Comparison of ENCODE assay signal across 19 cellular contexts in the genomic region with DNA sequence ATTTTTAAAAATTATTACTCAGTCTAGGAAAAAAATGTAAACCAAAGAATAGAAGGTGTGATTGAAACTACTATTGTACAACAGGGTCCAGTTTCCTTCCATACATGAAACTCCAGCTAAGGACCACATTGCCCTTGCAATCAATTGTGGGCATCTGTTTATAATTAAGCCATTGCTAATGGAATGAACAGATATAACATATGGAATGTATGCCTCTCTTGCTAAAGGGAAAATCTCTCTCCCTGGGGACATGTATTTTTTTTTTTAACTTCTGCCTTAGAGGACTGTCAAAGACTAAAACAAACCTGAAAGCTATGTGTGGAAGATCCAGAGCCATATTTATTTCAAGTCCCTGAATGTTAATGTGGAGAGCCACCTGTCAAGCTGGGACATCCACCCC.
A peak's percentile ranks its signal among the peaks of the same experiment; 100 is the strongest.
DNase-seq lines count a peak whose midpoint lies in the region; ATAC-seq and TF ChIP-seq lines count a peak whose summit lies in the region.
"Had no signal": no experiment of that assay in that cellular context is flagged by ENCODE, and none has a peak within 500 bp of the region (broad histone marks: within the 10 kb centered on the region; RNA-seq: fewer than 3 reads in every experiment).

No MANE protein-coding gene starts in this region.

- no peak for ATAC-seq in GM21526 (IDR thresholded peaks at IDR 0.05; ENCODE audit: low FRiP score, unreplicated experiment)
- ATAC-seq: GM12878 had no signal

- H3K4me3 ChIP-seq in A673 (ENCODE audit: low read depth, low read length, poor library complexity, severe bottlenecking), result no peak overlapping the region
- H3K4me3 ChIP-seq in SK-N-SH (ENCODE audit: low read depth in 2 of 2, low read length in 1 of 2), result no peak overlapping the region
- H3K4me3 ChIP-seq in left ventricle myocardium inferior, result no peak overlapping the region
- H3K4me3 ChIP-seq: GM12878 had no signal

- peak; percentile 77 for DNase-seq in A673 (ENCODE audit: low spot score)
- peak; percentile 43 for DNase-seq in DMS 273 treated with DMSO at 0.1 percent for 48 hours (lab: John Stamatoyannopoulos, UW)
- peak; percentile 90 to 97 for DNase-seq in NCI-H524 (lab: John Stamatoyannopoulos, UW)
- DNase-seq in SK-N-SH, result peak; percentile 58
- no peak for DNase-seq in left ventricle myocardium inferior
- DNase-seq in endothelial cell (ENCODE audit: low spot score), result no peak
- DNase-seq: CD4-positive, CD25-positive, alpha-beta regulatory T cell; DND-41; H9; MV-4-11; NCI-H2029; NCI-H345; NCI-H526 treated with DMSO at 0.1 percent for 48 hours; SHP77 treated with DMSO at 0.1 percent for 48 hours; T1000 had no signal

- peaks cover 13% of the 10 kb centered on the region for H3K4me1 ChIP-seq in A673 (ENCODE audit: insufficient read depth, low read length, poor library complexity, severe bottlenecking)
- peaks cover 0 to 3% of the 10 kb centered on the region in 2 experiments; a peak in 2 of 4 replicates for H3K4me1 ChIP-seq in SK-N-SH (ENCODE audit: control insufficient read depth in 1 of 2, insufficient read depth in 2 of 2, low read depth in 1 of 2, low read length in 1 of 2)
- H3K4me1 ChIP-seq in left ventricle myocardium inferior, result no peaks in the 10 kb centered on the region

- no peaks in the 10 kb centered on the region for H3K36me3 ChIP-seq in A673 (ENCODE audit: insufficient read depth, low read length, poor library complexity, severe bottlenecking)
- H3K36me3 ChIP-seq in SK-N-SH (replicated peaks in 1 of 2; ENCODE audit: control insufficient read depth in 1 of 2, insufficient read depth in 2 of 2, low read length in 1 of 2), result no peaks in the 10 kb centered on the region
- no peaks in the 10 kb centered on the region for H3K36me3 ChIP-seq in left ventricle myocardium inferior

- peak in 1 of 2 experiments; percentile 87; a peak in 2 of 4 replicates for TF ChIP-seq EP300 in SK-N-SH (IDR thresholded peaks at IDR 0.05; ENCODE audit: borderline replicate concordance in 1 of 2, low read depth in 1 of 2, low read length in 1 of 2)

- TF ChIP-seq CTCF in A673 (conservative IDR thresholded peaks at IDR 0.05; ENCODE audit: low read depth, low read length) (no peak), SK-N-SH (IDR thresholded peaks at IDR 0.05) (no peak), left ventricle myocardium inferior (IDR thresholded peaks at IDR 0.05; ENCODE audit: borderline replicate concordance) (no peak), endothelial cell (IDR thresholded peaks at IDR 0.05; ENCODE audit: unreplicated experiment) (no peak)

- H3K27me3 ChIP-seq in A673 (replicated peaks; ENCODE audit: insufficient read depth, low read depth, low read length, poor library complexity) (no peaks in the 10 kb centered on the region), SK-N-SH (ENCODE audit: insufficient read depth) (no peaks in the 10 kb centered on the region), left ventricle myocardium inferior (ENCODE audit: low read depth) (no peaks in the 10 kb centered on the region)

- intact Hi-C loops in A673 (cut with micrococcal nuclease; ENCODE audit: unreplicated experiment) (no loop called here), left ventricle myocardium inferior (cut with micrococcal nuclease) (no loop called here)

- H3K4me3 Mint-ChIP-seq in endothelial cell (ENCODE audit: unreplicated experiment), result no peak overlapping the region
- H3K4me3 Mint-ChIP-seq: CD4-positive, CD25-positive, alpha-beta regulatory T cell; H9; IgD-negative memory B cell had no signal

- POLR2A ChIA-PET in A673 (lab: Charles Lee; ENCODE audit: low non-redundant PET) (no interaction called here), SK-N-SH (lab: Yijun Ruan, JAX) (no interaction called here)

- H3K36me3 Mint-ChIP-seq in endothelial cell (ENCODE audit: low read depth, unreplicated experiment), result no peaks in the 10 kb centered on the region
- H3K36me3 Mint-ChIP-seq: CD4-positive, CD25-positive, alpha-beta regulatory T cell; IgD-negative memory B cell had no signal

- no peak overlapping the region for H3K9ac ChIP-seq in SK-N-SH

- H3K9me3 Mint-ChIP-seq in endothelial cell (ENCODE audit: unreplicated experiment), result no peaks in the 10 kb centered on the region
- H3K9me3 Mint-ChIP-seq: H9 had no signal

- no peaks in the 10 kb centered on the region for H3K79me2 ChIP-seq in SK-N-SH (ENCODE audit: insufficient read depth)

- H3F3A ChIP-seq in SK-N-SH (replicated peaks; ENCODE audit: insufficient read depth), result no peaks in the 10 kb centered on the region

- H3K9me2 ChIP-seq in SK-N-SH, result no peaks in the 10 kb centered on the region

- H3K9me3 ChIP-seq in A673 (ENCODE audit: low read depth, low read length, poor library complexity, severe bottlenecking) (no peaks in the 10 kb centered on the region), SK-N-SH (no peaks in the 10 kb centered on the region), left ventricle myocardium inferior (replicated peaks) (no peaks in the 10 kb centered on the region)

- H3K4me2 ChIP-seq in SK-N-SH, result no peak overlapping the region

- H2AFZ ChIP-seq in SK-N-SH (ENCODE audit: low read depth), result no peak overlapping the region

- TF ChIP-seq RAD21 in SK-N-SH (IDR thresholded peaks at IDR 0.05; ENCODE audit: low read length), result no peak; the same call in 1 of the 2 replicates

- H3K27ac ChIP-seq in A673 (ENCODE audit: low read depth, low read length, poor library complexity, severe bottlenecking), result no peak overlapping the region
- no peak overlapping the region; a peak in 1 of 4 replicates for H3K27ac ChIP-seq in SK-N-SH (ENCODE audit: low read depth in 2 of 2, low read length in 1 of 2)
- no peak overlapping the region for H3K27ac ChIP-seq in left ventricle myocardium inferior (replicated peaks)
- H3K27ac ChIP-seq: RWPE1 had no signal

- H3K27ac Mint-ChIP-seq in endothelial cell (ENCODE audit: unreplicated experiment), result no peak overlapping the region
- H3K27ac Mint-ChIP-seq: CD4-positive, CD25-positive, alpha-beta regulatory T cell; H9; IgD-negative memory B cell had no signal

- CTCF ChIA-PET in A673 (lab: Charles Lee), result interaction anchor here (0.6 kb wide), 1 partner anchor 11 kb away, joined by 4 read pairs; no protein-coding TSS in a partner anchor
- CTCF ChIA-PET in SK-N-SH (lab: Yijun Ruan, JAX), result no interaction called here

- H3K4me1 Mint-ChIP-seq in endothelial cell (ENCODE audit: unreplicated experiment), result no peaks in the 10 kb centered on the region
- H3K4me1 Mint-ChIP-seq: CD4-positive, CD25-positive, alpha-beta regulatory T cell; IgD-negative memory B cell had no signal

- H4K20me1 ChIP-seq in SK-N-SH (ENCODE audit: insufficient read depth), result no peaks in the 10 kb centered on the region

- no peaks in the 10 kb centered on the region for H3K27me3 Mint-ChIP-seq in endothelial cell (ENCODE audit: unreplicated experiment)
- H3K27me3 Mint-ChIP-seq: CD4-positive, CD25-positive, alpha-beta regulatory T cell; IgD-negative memory B cell had no signal

- no TSS peak for BruUV-seq in A673 (replicated peaks; lab: Mats Ljungman, UMichigan)

TF ChIP-seq in SK-N-SH, 30 proteins besides CTCF, POLR2A, EP300 and RAD21:
- TF ChIP-seq RCOR1 (IDR thresholded peaks at IDR 0.05; ENCODE audit: low read length), result peak; percentile 99
- peak; percentile 69 for TF ChIP-seq GATA2 (CRISPR knock-in tag; IDR thresholded peaks at IDR 0.05)
- TF ChIP-seq, protein P1, sequence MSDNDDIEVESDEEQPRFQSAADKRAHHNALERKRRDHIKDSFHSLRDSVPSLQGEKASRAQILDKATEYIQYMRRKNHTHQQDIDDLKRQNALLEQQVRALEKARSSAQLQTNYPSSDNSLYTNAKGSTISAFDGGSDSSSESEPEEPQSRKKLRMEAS (IDR thresholded peaks at IDR 0.05; ENCODE audit: low read depth), result no peak
- TF ChIP-seq TCF12 (IDR thresholded peaks at IDR 0.05), result peak; percentile 72
- TF ChIP-seq CHD2 (IDR thresholded peaks at IDR 0.05; ENCODE audit: low read length, partially characterized antibody), result peak; percentile 75
- peak; percentile 41; the same call in 1 of the 2 replicates for TF ChIP-seq POLR2AphosphoS5 (IDR thresholded peaks at IDR 0.05; ENCODE audit: low read depth, low read length)
- TF ChIP-seq RXRA (IDR thresholded peaks at IDR 0.05; ENCODE audit: borderline replicate concordance, low read depth), result no peak
- TF ChIP-seq FOXJ3 (CRISPR knock-in tag; IDR thresholded peaks at IDR 0.05), result peak; percentile 47; the same call in 1 of the 2 replicates

Comparison
In these comparisons a context has a peak if more than half of its experiments do, and no peak if none do; other contexts are left out.
1. DNase-seq: peak in A673 (single experiment), DMS 273 treated with DMSO at 0.1 percent for 48 hours (single experiment), NCI-H524 (2 of 2) and SK-N-SH (single experiment); none in left ventricle myocardium inferior (single experiment) and endothelial cell (single experiment).